1 cellular context compared by ENCODE assay signal in genomic region chr1:26059906-26060305, GRCh38.
A peak's percentile ranks its signal among the peaks of the same experiment; 100 is the strongest.
TF ChIP-seq lines count a peak whose summit lies in the region.

No MANE protein-coding gene starts in this region.

TF ChIP-seq in K562, 482 proteins besides CTCF, POLR2A, EP300 and RAD21 (continues in another document):
- no peak for TF ChIP-seq ZNF408 (CRISPR knock-in tag; IDR thresholded peaks at IDR 0.05; ENCODE audit: low read depth)
- no peak for TF ChIP-seq SNRNP70 (optimal IDR thresholded peaks at IDR 0.05; ENCODE audit: low read depth, low read length)
- no peak for TF ChIP-seq SMARCE1 (IDR thresholded peaks at IDR 0.05)
- no peak for TF ChIP-seq FOXK1 (CRISPR knock-in tag; IDR thresholded peaks at IDR 0.05; ENCODE audit: borderline replicate concordance)
- TF ChIP-seq USF2 (CRISPR knock-in tag; IDR thresholded peaks at IDR 0.05) = no peak
- TF ChIP-seq SPI1 (IDR thresholded peaks at IDR 0.05; ENCODE audit: borderline replicate concordance, low read depth, low read length) = no peak
- TF ChIP-seq ZNF395 (CRISPR knock-in tag; IDR thresholded peaks at IDR 0.05) = no peak
- peak; percentile 25; the same call in 1 of the 2 replicates for TF ChIP-seq TCF3 (CRISPR knock-in tag; IDR thresholded peaks at IDR 0.05)
- TF ChIP-seq U2AF2 (optimal IDR thresholded peaks at IDR 0.05; ENCODE audit: low read depth, low read length) = no peak
- TF ChIP-seq ZNF253 (CRISPR knock-in tag; conservative IDR thresholded peaks at IDR 0.05) = no peak
- no peak for TF ChIP-seq CC2D1A (IDR thresholded peaks at IDR 0.05)
- no peak for TF ChIP-seq MAFK (IDR thresholded peaks at IDR 0.05; ENCODE audit: low read length)
- TF ChIP-seq KLF1 (tag; IDR thresholded peaks at IDR 0.05) = no peak
- TF ChIP-seq TAL1 (IDR thresholded peaks at IDR 0.05) = peak; percentile 11; the same call in 1 of the 2 replicates
- TF ChIP-seq ZBTB49 (CRISPR knock-in tag; IDR thresholded peaks at IDR 0.05; ENCODE audit: borderline replicate concordance) = no peak
- no peak for TF ChIP-seq POU5F1 (IDR thresholded peaks at IDR 0.05; ENCODE audit: borderline replicate concordance, low read depth, low read length, partially characterized antibody)
- TF ChIP-seq FOXO4 (CRISPR knock-in tag; IDR thresholded peaks at IDR 0.05) = no peak
- no peak for TF ChIP-seq CLOCK (CRISPR knock-in tag; IDR thresholded peaks at IDR 0.05; ENCODE audit: borderline replicate concordance)
- no peak for TF ChIP-seq NFYB (IDR thresholded peaks at IDR 0.05; ENCODE audit: extremely low read depth, insufficient read length)
- no peak for TF ChIP-seq ZNF696 (CRISPR knock-in tag; conservative IDR thresholded peaks at IDR 0.05)
- no peak for TF ChIP-seq SRSF1 (IDR thresholded peaks at IDR 0.05; ENCODE audit: low read depth, low read length)
- TF ChIP-seq FOXP1 (CRISPR knock-in tag; IDR thresholded peaks at IDR 0.05) = no peak
- TF ChIP-seq ELF2 (CRISPR knock-in tag; IDR thresholded peaks at IDR 0.05) = no peak
- TF ChIP-seq DEAF1 (CRISPR knock-in tag; IDR thresholded peaks at IDR 0.05) = no peak
- TF ChIP-seq PML (IDR thresholded peaks at IDR 0.05; ENCODE audit: low read length) = no peak
- TF ChIP-seq BHLHE40 (IDR thresholded peaks at IDR 0.05; ENCODE audit: low read length) = no peak
- TF ChIP-seq HDAC3 (IDR thresholded peaks at IDR 0.05; ENCODE audit: borderline replicate concordance, partially characterized antibody) = no peak
- TF ChIP-seq AFF1 (IDR thresholded peaks at IDR 0.05; ENCODE audit: low read depth in 1 of 2, partially characterized antibody in 2 of 2) = no peak
- TF ChIP-seq HOMEZ (CRISPR knock-in tag; IDR thresholded peaks at IDR 0.05) = no peak
- no peak for TF ChIP-seq EHMT2 (IDR thresholded peaks at IDR 0.05)
- TF ChIP-seq ZBED1 (IDR thresholded peaks at IDR 0.05) = no peak
- TF ChIP-seq CBFA2T2 (conservative IDR thresholded peaks at IDR 0.05) = 0 out of 2 replicates have a peak, but pooled peaks have one; percentile 0
- no peak for TF ChIP-seq ZNF830 (CRISPR knock-in tag; IDR thresholded peaks at IDR 0.05)
- TF ChIP-seq NR3C1 (CRISPR knock-in tag; IDR thresholded peaks at IDR 0.05) = no peak
- no peak for TF ChIP-seq FOXA1 (IDR thresholded peaks at IDR 0.05; ENCODE audit: borderline replicate concordance)
